In the genomic region with DNA sequence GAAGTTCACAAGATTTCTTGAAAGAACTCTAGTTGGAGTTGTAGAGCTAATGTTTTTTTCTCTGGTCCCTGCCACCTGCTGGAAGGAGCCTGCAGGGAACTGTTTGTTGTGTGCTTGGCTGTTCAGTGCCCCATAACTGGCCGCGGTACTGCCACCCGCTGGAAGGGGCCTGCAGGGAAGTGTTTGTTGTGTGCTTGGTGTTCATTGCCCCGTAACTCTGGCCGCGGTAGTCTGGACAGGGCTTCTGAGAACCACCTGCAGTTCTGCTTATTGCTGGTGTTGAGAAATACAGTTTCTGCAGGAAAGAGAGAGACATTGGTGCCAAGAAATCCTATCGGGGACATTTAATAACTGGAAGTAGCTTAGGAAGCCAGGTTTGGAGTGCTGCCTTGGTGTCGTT, we compare ENCODE assay signal across 9 cellular contexts. TPM values are rescaled to one million over a fixed set of nuclear protein-coding genes. Genes with fewer than 3 reads are reported as not detected.
DNase-seq lines count a peak whose midpoint lies in the region; ATAC-seq, FAIRE-seq and TF ChIP-seq lines count a peak whose summit lies in the region.
"Had no signal": no experiment of that assay in that cellular context is flagged by ENCODE, and none has a peak within 500 bp of the region (broad histone marks: within the 10 kb centered on the region; RNA-seq: fewer than 3 reads in every experiment).

No MANE protein-coding gene starts in this region.

- ATAC-seq in SK-N-SH treated with all-trans-retinoic acid at 6 μM for 48 hours, result peak; percentile 98

- intact Hi-C loops in prostate gland (cut with DNase I), result no loop called here

- TF ChIP-seq CTCF in C4-2B (conservative IDR thresholded peaks at IDR 0.05) (peak; percentile 81), prostate gland (IDR thresholded peaks at IDR 0.05) (peak in 3 of 4 experiments; percentile 70 to 77 (median 75))

- H3K4me1 ChIP-seq in prostate gland (replicated peaks), result peaks cover 11% of the 10 kb centered on the region

- H3K36me3 ChIP-seq in prostate gland, result no peaks in the 10 kb centered on the region

- H3K27ac ChIP-seq in C4-2B (no peak overlapping the region), prostate gland (no peak overlapping the region)

- WGBS in prostate gland, result 7% methylated on average over 8 of the region's 8 CpGs

- H3K9me3 ChIP-seq in prostate gland, result no peaks in the 10 kb centered on the region

- TF ChIP-seq POLR2A in prostate gland (IDR thresholded peaks at IDR 0.05), result no peak

- FAIRE-seq in HTR-8/SVneo (lab: Jason Lieb, UNC) (no peak), frontal cortex (lab: Jason Lieb, UNC) (no peak)
- FAIRE-seq: islet of Langerhans had no signal

- peak; percentile 77 for DNase-seq in HTR-8/SVneo (ENCODE audit: insufficient read length, low spot score)
- peak; percentile 41 to 65 for DNase-seq in frontal cortex (ENCODE audit: low spot score in 2 of 2)
- peak; percentile 75 for DNase-seq in prostate gland (ENCODE audit: low spot score)
- no peak for DNase-seq in GDM1 (lab: John Stamatoyannopoulos, UW)
- DNase-seq in AML-193 (lab: John Stamatoyannopoulos, UW), result no peak
- no peak for DNase-seq in GM19238 (ENCODE audit: insufficient read length, low spot score)

- H3K27me3 ChIP-seq in prostate gland (replicated peaks; ENCODE audit: insufficient read depth), result no peaks in the 10 kb centered on the region

- H3K4me3 ChIP-seq in prostate gland, result no peak overlapping the region

TF ChIP-seq in SK-N-SH treated with all-trans-retinoic acid at 6 μM for 48 hours, 23 proteins besides CTCF, POLR2A, EP300 and RAD21:
- no peak for TF ChIP-seq ARNTL (CRISPR knock-in tag; IDR thresholded peaks at IDR 0.05; ENCODE audit: borderline replicate concordance, low read depth)
- TF ChIP-seq, protein P1, sequence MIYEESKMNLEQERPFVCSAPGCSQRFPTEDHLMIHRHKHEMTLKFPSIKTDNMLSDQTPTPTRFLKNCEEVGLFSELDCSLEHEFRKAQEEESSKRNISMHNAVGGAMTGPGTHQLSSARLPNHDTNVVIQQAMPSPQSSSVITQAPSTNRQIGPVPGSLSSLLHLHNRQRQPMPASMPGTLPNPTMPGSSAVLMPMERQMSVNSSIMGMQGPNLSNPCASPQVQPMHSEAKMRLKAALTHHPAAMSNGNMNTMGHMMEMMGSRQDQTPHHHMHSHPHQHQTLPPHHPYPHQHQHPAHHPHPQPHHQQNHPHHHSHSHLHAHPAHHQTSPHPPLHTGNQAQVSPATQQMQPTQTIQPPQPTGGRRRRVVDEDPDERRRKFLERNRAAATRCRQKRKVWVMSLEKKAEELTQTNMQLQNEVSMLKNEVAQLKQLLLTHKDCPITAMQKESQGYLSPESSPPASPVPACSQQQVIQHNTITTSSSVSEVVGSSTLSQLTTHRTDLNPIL (CRISPR knock-in tag; IDR thresholded peaks at IDR 0.05; ENCODE audit: low read depth), result no peak
- no peak for TF ChIP-seq ZC3H10 (CRISPR knock-in tag; IDR thresholded peaks at IDR 0.05)
- no peak for TF ChIP-seq PPARA (CRISPR knock-in tag; IDR thresholded peaks at IDR 0.05; ENCODE audit: borderline replicate concordance)
- TF ChIP-seq TCF4 (CRISPR knock-in tag; IDR thresholded peaks at IDR 0.05; ENCODE audit: borderline replicate concordance), result no peak
- no peak for TF ChIP-seq ZNF565 (CRISPR knock-in tag; conservative IDR thresholded peaks at IDR 0.05; ENCODE audit: low read depth)
- TF ChIP-seq, protein P2, sequence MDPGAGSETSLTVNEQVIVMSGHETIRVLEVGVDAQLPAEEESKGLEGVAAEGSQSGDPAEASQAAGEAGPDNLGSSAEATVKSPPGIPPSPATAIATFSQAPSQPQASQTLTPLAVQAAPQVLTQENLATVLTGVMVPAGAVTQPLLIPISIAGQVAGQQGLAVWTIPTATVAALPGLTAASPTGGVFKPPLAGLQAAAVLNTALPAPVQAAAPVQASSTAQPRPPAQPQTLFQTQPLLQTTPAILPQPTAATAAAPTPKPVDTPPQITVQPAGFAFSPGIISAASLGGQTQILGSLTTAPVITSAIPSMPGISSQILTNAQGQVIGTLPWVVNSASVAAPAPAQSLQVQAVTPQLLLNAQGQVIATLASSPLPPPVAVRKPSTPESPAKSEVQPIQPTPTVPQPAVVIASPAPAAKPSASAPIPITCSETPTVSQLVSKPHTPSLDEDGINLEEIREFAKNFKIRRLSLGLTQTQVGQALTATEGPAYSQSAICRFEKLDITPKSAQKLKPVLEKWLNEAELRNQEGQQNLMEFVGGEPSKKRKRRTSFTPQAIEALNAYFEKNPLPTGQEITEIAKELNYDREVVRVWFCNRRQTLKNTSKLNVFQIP (CRISPR knock-in tag; IDR thresholded peaks at IDR 0.05; ENCODE audit: borderline replicate concordance, low read depth), result no peak
TF ChIP-seq in SK-N-SH treated with all-trans-retinoic acid at 6 μM for 48 hours: peak in this region for 0.

RNA-seq across cellular contexts. Expression of a gene that starts 58.1 kb away (rescaled TPM):
- total RNA-seq in frontal cortex, result 27.3 TPM
- 10 to 100 TPM; 16.1 to 40.1 TPM for total RNA-seq in prostate gland

Comparison
In these comparisons a context has a peak if more than half of its experiments do, and no peak if none do; other contexts are left out.
1. DNase-seq: peak in HTR-8/SVneo (single experiment), frontal cortex (2 of 2) and prostate gland (single experiment); none in GDM1 (single experiment), AML-193 (0 of 2) and GM19238 (single experiment).